17 cellular contexts compared by ENCODE assay signal in genomic region chr6:43878127-43878634, GRCh38.
DNase-seq lines count a peak whose midpoint lies in the region; ATAC-seq and TF ChIP-seq lines count a peak whose summit lies in the region.
"Had no signal": no experiment of that assay in that cellular context is flagged by ENCODE, and none has a peak within 500 bp of the region (broad histone marks: within the 10 kb centered on the region; RNA-seq: fewer than 3 reads in every experiment).

No MANE protein-coding gene starts in this region.

- H3K27me3 ChIP-seq in BLaER1 (no peaks in the 10 kb centered on the region), osteoblast (ENCODE audit: insufficient read depth, low read length) (no peaks in the 10 kb centered on the region)
- H3K27me3 ChIP-seq: Peyer's patch had no signal

- H3K36me3 ChIP-seq in BLaER1 (no peaks in the 10 kb centered on the region), SK-N-MC (ENCODE audit: insufficient read depth, low read length) (no peaks in the 10 kb centered on the region), osteoblast (ENCODE audit: insufficient read depth, low read length) (no peaks in the 10 kb centered on the region)
- H3K36me3 ChIP-seq: Peyer's patch had no signal

- H4K20me1 ChIP-seq in BLaER1 (no peaks in the 10 kb centered on the region), osteoblast (ENCODE audit: insufficient read depth, low read length) (no peaks in the 10 kb centered on the region)

- no peaks in the 10 kb centered on the region for H3K79me2 ChIP-seq in osteoblast (ENCODE audit: insufficient read depth, low read length)

- H3K4me1 ChIP-seq in BLaER1 (peaks cover 47% of the 10 kb centered on the region), osteoblast (ENCODE audit: insufficient read depth, low read length) (peaks cover 4% of the 10 kb centered on the region)
- H3K4me1 ChIP-seq: Peyer's patch had no signal

- H3K9me3 Mint-ChIP-seq in activated T-cell treated with anti-CD3 and anti-CD28 coated beads, Interleukin-2, amount 50 U/mL, for 4 hours, result no peaks in the 10 kb centered on the region

- H3K4me2 ChIP-seq in BLaER1 (peak overlapping the region; percentile 75), osteoblast (ENCODE audit: insufficient read depth, low read length) (no peak overlapping the region)

- TF ChIP-seq CTCF in osteoblast (IDR thresholded peaks at IDR 0.05; ENCODE audit: extremely low read depth, low read depth, low read length), result no peak

- ATAC-seq in left lobe of liver (peak; percentile 70), HG02840 (IDR thresholded peaks at IDR 0.05; ENCODE audit: low FRiP score, unreplicated experiment) (no peak)
- ATAC-seq in activated T-cell treated with anti-CD3 and anti-CD28 coated beads, Interleukin-2, amount 50 U/mL, for 4 hours, result no peak
- ATAC-seq: Right ventricle myocardium inferior had no signal

- H3K9ac ChIP-seq in BLaER1, result no peak overlapping the region
- H3K9ac ChIP-seq in SK-N-MC (ENCODE audit: insufficient read length), result peak overlapping the region; percentile 37

- H3K27ac ChIP-seq in BLaER1 (0 out of 2 replicates have a peak overlapping the region, but pooled peaks have one; percentile 77), SK-N-MC (peak overlapping the region; percentile 70; the same call in 1 of the 2 replicates), osteoblast (ENCODE audit: low read depth, low read length) (no peak overlapping the region)
- H3K27ac ChIP-seq: Peyer's patch had no signal

- no peaks in the 10 kb centered on the region for H3K36me3 Mint-ChIP-seq in activated T-cell treated with anti-CD3 and anti-CD28 coated beads, Interleukin-2, amount 50 U/mL, for 4 hours (ENCODE audit: insufficient read depth)

- no peak overlapping the region for H3K4me3 Mint-ChIP-seq in activated T-cell treated with anti-CD3 and anti-CD28 coated beads, Interleukin-2, amount 50 U/mL, for 4 hours
- H3K4me3 Mint-ChIP-seq: B cell had no signal

- H3K4me3 ChIP-seq in BLaER1 (no peak overlapping the region), SK-N-MC (no peak overlapping the region), osteoblast (ENCODE audit: insufficient read depth, low read length) (no peak overlapping the region)
- H3K4me3 ChIP-seq: Peyer's patch had no signal

- no peaks in the 10 kb centered on the region for H3K4me1 Mint-ChIP-seq in activated T-cell treated with anti-CD3 and anti-CD28 coated beads, Interleukin-2, amount 50 U/mL, for 4 hours (ENCODE audit: low read depth)
- H3K4me1 Mint-ChIP-seq: B cell had no signal

- H3K9me3 ChIP-seq in BLaER1, result no peaks in the 10 kb centered on the region
- no peaks in the 10 kb centered on the region for H3K9me3 ChIP-seq in SK-N-MC (ENCODE audit: low read depth, low read length)
- H3K9me3 ChIP-seq in osteoblast (ENCODE audit: low read depth, low read length), result no peaks in the 10 kb centered on the region
- H3K9me3 ChIP-seq: Peyer's patch had no signal

- DNase-seq in SK-N-MC (ENCODE audit: low read depth, low spot score) (no peak), left lobe of liver (ENCODE audit: low spot score) (no peak), osteoblast (ENCODE audit: insufficient read length, low spot score, missing footprints) (peak; percentile 80), CD1c-positive myeloid dendritic cell (ENCODE audit: extremely low spot score) (no peak)
- DNase-seq in activated CD4-positive, alpha-beta T cell treated with anti-CD3 and anti-CD28 coated beads, Interleukin-2, amount 50 U/mL, for 4 hours, result no peak
- no peak for DNase-seq in activated T-cell treated with anti-CD3 and anti-CD28 coated beads, Interleukin-2, amount 50 U/mL, for 4 hours
- DNase-seq: DND-41; HCEC 1CT; NCI-H1105 treated with DMSO at 0.1 percent for 48 hours; NCI-H2081 treated with DMSO at 0.1 percent for 48 hours; NCI-H748 treated with DMSO at 0.1 percent for 48 hours; NK-92 treated with Interleukin-12 subunit alpha and Interleukin-12 subunit beta, amount 100 ng/mL, for 24 hours; Peyer's patch had no signal

- H2AFZ ChIP-seq in osteoblast (ENCODE audit: low read length), result no peak overlapping the region

- H3K27me3 Mint-ChIP-seq in activated T-cell treated with anti-CD3 and anti-CD28 coated beads, Interleukin-2, amount 50 U/mL, for 4 hours (ENCODE audit: low read depth), result no peaks in the 10 kb centered on the region
- H3K27me3 Mint-ChIP-seq: B cell had no signal
